Comparison of ENCODE assay signal across 4 cellular contexts in genomic region chr5:155885199-155885598, GRCh38.
"Had no signal": no experiment of that assay in that cellular context is flagged by ENCODE, and none has a peak within 500 bp of the region (broad histone marks: within the 10 kb centered on the region; RNA-seq: fewer than 3 reads in every experiment).

No MANE protein-coding gene starts in this region.

- H3K4me3 ChIP-seq: GM23338 had no signal

- DNase-seq: H9, HCEC 1CT, IMR-90 had no signal

- H3K4me1 Mint-ChIP-seq: GM23338 had no signal

- H3K4me3 Mint-ChIP-seq: GM23338, H9 had no signal

- ATAC-seq: GM23338 had no signal

- H3K9me3 Mint-ChIP-seq: GM23338, H9 had no signal

- H3K27ac Mint-ChIP-seq: GM23338, H9 had no signal
